ENCODE assay signal across 9 cellular contexts in genomic region chr3:11583226-11583625, GRCh38.
A peak's percentile ranks its signal among the peaks of the same experiment; 100 is the strongest.
DNase-seq lines count a peak whose midpoint lies in the region; ATAC-seq and TF ChIP-seq lines count a peak whose summit lies in the region.
"Had no signal": no experiment of that assay in that cellular context is flagged by ENCODE, and none has a peak within 500 bp of the region (broad histone marks: within the 10 kb centered on the region; RNA-seq: fewer than 3 reads in every experiment).

No MANE protein-coding gene starts in this region.

- no TSS peak for BruUV-seq in A673 (replicated peaks; lab: Mats Ljungman, UMichigan)

- intact Hi-C loops in A673 (cut with micrococcal nuclease; ENCODE audit: unreplicated experiment) = loop anchor here (2.0 kb wide), 1 partner anchor 60 kb away; the partner anchor contains the start of gene VGLL4

- H3K9ac ChIP-seq in endodermal cell (ENCODE audit: extremely low read depth, low read length, poor library complexity, severe bottlenecking) (no peak overlapping the region), neural cell (ENCODE audit: low read length) (peak overlapping the region; percentile 58)

- H3K4me3 ChIP-seq in A673 (ENCODE audit: low read depth, low read length, poor library complexity, severe bottlenecking) (no peak overlapping the region), endodermal cell (ENCODE audit: low read length) (peak overlapping the region; percentile 80), neural cell (ENCODE audit: low read length) (no peak overlapping the region)

- H3K4me1 ChIP-seq in A673 (ENCODE audit: insufficient read depth, low read length, poor library complexity, severe bottlenecking) = peaks cover 66% of the 10 kb centered on the region
- peaks cover 6% of the 10 kb centered on the region for H3K4me1 ChIP-seq in endodermal cell (ENCODE audit: control insufficient read depth, insufficient read depth, low read length)

- no peak overlapping the region for H3K27ac Mint-ChIP-seq in endodermal cell

- H3K36me3 ChIP-seq in A673 (ENCODE audit: insufficient read depth, low read length, poor library complexity, severe bottlenecking) (no peaks in the 10 kb centered on the region), endodermal cell (ENCODE audit: control insufficient read depth, insufficient read depth, low read length) (peaks cover 20% of the 10 kb centered on the region), neural cell (ENCODE audit: insufficient read depth, low read length) (no peaks in the 10 kb centered on the region)

- H3K4me3 Mint-ChIP-seq in endodermal cell = no peak overlapping the region

- peaks cover 4% of the 10 kb centered on the region for H3F3A ChIP-seq in neural cell (ENCODE audit: insufficient read depth, low read length, poor library complexity, severe bottlenecking)

- H3K79me2 ChIP-seq in neural cell (replicated peaks; ENCODE audit: insufficient read depth, low read length) = peaks cover 69% of the 10 kb centered on the region

- H4K20me1 ChIP-seq in neural cell (ENCODE audit: insufficient read depth) = no peaks in the 10 kb centered on the region

- DNase-seq in A673 (ENCODE audit: low spot score) (no peak), RWPE1 (ENCODE audit: low spot score) (no peak), endodermal cell (no peak), DMS53 treated with DMSO at 0.1 percent for 48 hours (lab: John Stamatoyannopoulos, UW; ENCODE audit: unreplicated experiment) (no peak), hippocampal formation (lab: John Stamatoyannopoulos, UW) (no peak), dedifferentiated amniotic fluid mesenchymal stem cell (ENCODE audit: extremely low spot score) (no peak)
- DNase-seq: NCI-H187 treated with DMSO at 0.1 percent for 48 hours had no signal

- no peaks in the 10 kb centered on the region for H3K9me2 ChIP-seq in neural cell (ENCODE audit: insufficient read depth, low read length)

- no peak for TF ChIP-seq EP300 in neural cell (conservative IDR thresholded peaks at IDR 0.05; ENCODE audit: poor library complexity, severe bottlenecking)

- H3K27me3 ChIP-seq in A673 (replicated peaks; ENCODE audit: insufficient read depth, low read depth, low read length, poor library complexity) = no peaks in the 10 kb centered on the region
- H3K27me3 ChIP-seq in endodermal cell (ENCODE audit: control insufficient read depth, insufficient read depth, low read length, poor library complexity, severe bottlenecking) = no peaks in the 10 kb centered on the region
- H3K27me3 ChIP-seq in neural cell (ENCODE audit: insufficient read depth, low read depth, low read length) = no peaks in the 10 kb centered on the region

- peaks cover 34% of the 10 kb centered on the region for H3K4me1 Mint-ChIP-seq in endodermal cell

- H2AFZ ChIP-seq in neural cell (ENCODE audit: low read depth, low read length) = no peak overlapping the region

- CTCF ChIA-PET in A673 (lab: Charles Lee) = no interaction called here
- CTCF ChIA-PET in RWPE1 (lab: Yijun Ruan, JAX) = no interaction called here

- no peaks in the 10 kb centered on the region for H3K9me3 ChIP-seq in A673 (ENCODE audit: low read depth, low read length, poor library complexity, severe bottlenecking)
- peaks cover 6% of the 10 kb centered on the region for H3K9me3 ChIP-seq in endodermal cell (ENCODE audit: control insufficient read depth, low read length)
- no peaks in the 10 kb centered on the region for H3K9me3 ChIP-seq in neural cell (ENCODE audit: low read length)

- POLR2A ChIA-PET in A673 (lab: Charles Lee; ENCODE audit: low non-redundant PET) (interaction anchor here (0.6 kb wide), 1 partner anchor 244 kb away, joined by 4 read pairs; no protein-coding TSS in a partner anchor), RWPE1 (lab: Yijun Ruan, JAX; ENCODE audit: low non-redundant PET) (no interaction called here)

- H3K27ac ChIP-seq in A673 (ENCODE audit: low read depth, low read length, poor library complexity, severe bottlenecking) = peak overlapping the region; percentile 77
- H3K27ac ChIP-seq in RWPE1 = peak overlapping the region; percentile 92
- H3K27ac ChIP-seq in endodermal cell (ENCODE audit: low read depth, low read length) = peak overlapping the region; percentile 92
- H3K27ac ChIP-seq in neural cell (ENCODE audit: low read length) = no peak overlapping the region

- TF ChIP-seq CTCF in A673 (conservative IDR thresholded peaks at IDR 0.05; ENCODE audit: low read depth, low read length) (no peak), RWPE1 (conservative IDR thresholded peaks at IDR 0.05; ENCODE audit: low read depth) (no peak), endodermal cell (conservative IDR thresholded peaks at IDR 0.05) (no peak), neural cell (IDR thresholded peaks at IDR 0.05; ENCODE audit: poor library complexity, severe bottlenecking) (no peak)

- no peak overlapping the region for H3K4me2 ChIP-seq in neural cell (ENCODE audit: low read length)

- no peak for ATAC-seq in HG03025 (IDR thresholded peaks at IDR 0.05; ENCODE audit: low FRiP score, unreplicated experiment)

- H3K27me3 Mint-ChIP-seq in endodermal cell (ENCODE audit: insufficient read depth) = no peaks in the 10 kb centered on the region

- TF ChIP-seq RAD21 in neural cell (conservative IDR thresholded peaks at IDR 0.05) = no peak

- no peaks in the 10 kb centered on the region for H3K9me3 Mint-ChIP-seq in endodermal cell

- H3K36me3 Mint-ChIP-seq in endodermal cell (ENCODE audit: low read depth) = peaks cover 18% of the 10 kb centered on the region

TF ChIP-seq in neural cell, 6 proteins besides CTCF, POLR2A, EP300 and RAD21:
- no peak for TF ChIP-seq POLR2AphosphoS5 (IDR thresholded peaks at IDR 0.05)
